Comparison of ENCODE assay signal across 29 cellular contexts in the genomic region with DNA sequence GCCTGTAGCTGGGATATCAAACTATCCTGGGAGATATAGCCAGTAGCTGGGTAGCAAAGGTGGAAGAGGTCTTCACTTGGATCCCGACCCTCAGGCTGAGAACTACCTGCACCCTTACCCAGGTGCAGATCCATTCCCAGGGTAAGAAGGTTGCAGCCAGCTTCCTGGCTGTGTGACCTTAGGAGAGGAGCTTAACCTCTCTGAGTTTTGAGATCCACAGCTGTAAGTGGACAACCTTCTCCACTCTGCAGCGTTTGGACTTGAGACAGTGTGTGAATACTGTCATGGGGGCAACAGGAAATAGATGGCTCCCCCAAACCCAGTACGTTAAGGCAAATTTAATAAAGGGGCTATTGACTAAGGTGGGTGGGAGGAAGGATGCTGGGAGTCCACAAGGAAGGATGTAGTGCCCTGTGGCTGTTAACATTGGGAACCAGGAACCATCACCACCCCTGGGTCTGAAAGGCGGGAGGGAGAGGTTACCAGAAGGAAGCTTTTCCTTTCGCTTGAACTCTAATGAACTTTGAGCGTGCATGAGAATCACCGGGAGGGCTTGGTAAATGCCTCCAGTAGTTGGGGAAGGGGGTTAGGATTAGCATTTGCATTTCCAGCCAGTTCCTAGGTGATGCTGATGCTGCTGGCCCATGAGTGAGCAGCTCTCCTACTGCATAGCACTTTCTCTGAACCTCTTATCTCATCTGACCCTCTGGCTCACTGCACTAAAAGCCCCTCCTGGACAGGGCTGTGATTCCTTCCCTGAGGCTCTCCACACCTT. TPM values are rescaled to one million over a fixed set of nuclear protein-coding genes. Genes with fewer than 3 reads are reported as not detected.
DNase-seq lines count a peak whose midpoint lies in the region; ATAC-seq and TF ChIP-seq lines count a peak whose summit lies in the region.
"Had no signal": no experiment of that assay in that cellular context is flagged by ENCODE, and none has a peak within 500 bp of the region (broad histone marks: within the 10 kb centered on the region; RNA-seq: fewer than 3 reads in every experiment).

No MANE protein-coding gene starts in this region.

- H3K27ac ChIP-seq in mesendoderm (ENCODE audit: low read depth, low read length): no peak overlapping the region
- H3K27ac ChIP-seq: RWPE1 had no signal

- no peak overlapping the region for H2BK5ac ChIP-seq in mesendoderm (ENCODE audit: low read length)

- H3K4me1 ChIP-seq in NT2/D1 (ENCODE audit: insufficient read depth, insufficient read length) (peaks cover 12% of the 10 kb centered on the region), mesendoderm (ENCODE audit: control insufficient read depth, low read depth, low read length) (peaks cover 2% of the 10 kb centered on the region)

- H3K4me1 Mint-ChIP-seq in stimulated activated naive CD8-positive, alpha-beta T cell treated with anti-CD3 and anti-CD28 coated beads, Interleukin-15, amount 100 ng/mL, for 72 hours: no peaks in the 10 kb centered on the region
- peaks cover 11% of the 10 kb centered on the region for H3K4me1 Mint-ChIP-seq in T-helper 17 cell

- no peak overlapping the region for H3K4me3 ChIP-seq in NT2/D1 (ENCODE audit: insufficient read length, low read depth)
- H3K4me3 ChIP-seq in mesendoderm (ENCODE audit: low read length): no peak overlapping the region
- H3K4me3 ChIP-seq in foreskin fibroblast (ENCODE audit: low read depth in 1 of 2, low read length in 2 of 2): no peak overlapping the region
- H3K4me3 ChIP-seq: GM12878 had no signal

- ATAC-seq in stimulated activated naive CD8-positive, alpha-beta T cell treated with anti-CD3 and anti-CD28 coated beads, Interleukin-15, amount 100 ng/mL, for 72 hours: no peak
- no peak for ATAC-seq in stimulated activated naive CD8-positive, alpha-beta T cell treated with anti-CD3 and anti-CD28 coated beads, Interleukin-15, Interleukin-2, amounts not matched to agents 100 U/mL and 50 U/mL, for 24 hours
- ATAC-seq in GM18519 (IDR thresholded peaks at IDR 0.05; ENCODE audit: low FRiP score, unreplicated experiment) (no peak), T-helper 17 cell (no peak)
- ATAC-seq: GM12878 had no signal

- H3K4me3 Mint-ChIP-seq in stimulated activated naive CD8-positive, alpha-beta T cell treated with anti-CD3 and anti-CD28 coated beads, Interleukin-15, amount 100 ng/mL, for 72 hours: no peak overlapping the region
- no peak overlapping the region for H3K4me3 Mint-ChIP-seq in T-helper 17 cell
- H3K4me3 Mint-ChIP-seq: CD4-positive, alpha-beta memory T cell had no signal

- H3K79me2 ChIP-seq in mesendoderm (ENCODE audit: control insufficient read depth, insufficient read depth, low read length): no peaks in the 10 kb centered on the region

- H3K27me3 ChIP-seq in NT2/D1 (ENCODE audit: insufficient read depth, insufficient read length) (no peaks in the 10 kb centered on the region), mesendoderm (ENCODE audit: insufficient read depth, low read length, poor library complexity) (no peaks in the 10 kb centered on the region)

- no peaks in the 10 kb centered on the region for H3K36me3 ChIP-seq in NT2/D1 (ENCODE audit: insufficient read depth, insufficient read length, low read length)
- H3K36me3 ChIP-seq in mesendoderm (ENCODE audit: control insufficient read depth, insufficient read depth, low read length): no peaks in the 10 kb centered on the region

- no peak overlapping the region for H3K23ac ChIP-seq in mesendoderm (ENCODE audit: low read length)

- no peak overlapping the region for H3K4ac ChIP-seq in mesendoderm (ENCODE audit: low read depth, low read length)

- no peaks in the 10 kb centered on the region for H3K79me1 ChIP-seq in mesendoderm (ENCODE audit: low read length)

- no peaks in the 10 kb centered on the region for H3K27me3 Mint-ChIP-seq in stimulated activated naive CD8-positive, alpha-beta T cell treated with anti-CD3 and anti-CD28 coated beads, Interleukin-15, amount 100 ng/mL, for 72 hours
- H3K27me3 Mint-ChIP-seq in T-helper 17 cell: peaks cover 7% of the 10 kb centered on the region
- H3K27me3 Mint-ChIP-seq: CD4-positive, alpha-beta memory T cell had no signal

- H3K36me3 Mint-ChIP-seq in T-helper 17 cell (ENCODE audit: low read depth): peaks cover 7% of the 10 kb centered on the region
- H3K36me3 Mint-ChIP-seq: CD4-positive, alpha-beta memory T cell had no signal

- no peak overlapping the region for H4K5ac ChIP-seq in mesendoderm (ENCODE audit: low read length)

- H3K9me3 ChIP-seq in NT2/D1 (ENCODE audit: insufficient read depth, low read length) (no peaks in the 10 kb centered on the region), T-helper 17 cell (ENCODE audit: control insufficient read depth, low read length, poor library complexity, severe bottlenecking) (no peaks in the 10 kb centered on the region)

- H3K9me3 Mint-ChIP-seq in stimulated activated naive CD8-positive, alpha-beta T cell treated with anti-CD3 and anti-CD28 coated beads, Interleukin-15, amount 100 ng/mL, for 72 hours: no peaks in the 10 kb centered on the region
- H3K9me3 Mint-ChIP-seq: CD4-positive, alpha-beta memory T cell had no signal

- DNase-seq in stimulated activated naive CD8-positive, alpha-beta T cell treated with anti-CD3 and anti-CD28 coated beads, Interleukin-15, amount 100 ng/mL, for 72 hours: no peak
- DNase-seq in stimulated activated naive CD8-positive, alpha-beta T cell treated with anti-CD3 and anti-CD28 coated beads, Interleukin-15, Interleukin-2, amounts not matched to agents 100 U/mL and 50 U/mL, for 24 hours: no peak
- DNase-seq in NT2/D1 (ENCODE audit: low read depth, low spot score) (peak; percentile 49), mesendoderm (peak; percentile 29), foreskin fibroblast (no peak), T-helper 17 cell (no peak)
- DNase-seq: C1 segment of cervical spinal cord; CD4-positive, alpha-beta memory T cell; COR-L47; GDM1; KBM-7; MV-4-11; NCI-H1105 treated with DMSO at 0.1 percent for 48 hours; NCI-H146; NCI-H1930; NCI-H2107; NCI-H524; NCI-H774; NK-92 treated with Interleukin-12 subunit alpha and Interleukin-12 subunit beta, amount 100 ng/mL, for 24 hours; SHP77 had no signal

- no peak overlapping the region for H3K4me2 ChIP-seq in mesendoderm (ENCODE audit: low read length)

- H3K9ac ChIP-seq in NT2/D1 (ENCODE audit: insufficient read length, low read depth) (peak overlapping the region; percentile 23), mesendoderm (ENCODE audit: low read length) (no peak overlapping the region)

- H4K8ac ChIP-seq in mesendoderm (ENCODE audit: low read depth, low read length): no peak overlapping the region

- no CpG with 5 or more reads among the region's 7 CpGs for WGBS in mesendoderm (ENCODE audit: extremely low coverage, insufficient coverage, low lambda C conversion rate)

- no peak overlapping the region for H3K56ac ChIP-seq in mesendoderm (ENCODE audit: low read length)

- H2AK5ac ChIP-seq in mesendoderm (ENCODE audit: low read length): no peak overlapping the region

- no peak for TF ChIP-seq CTCF in foreskin fibroblast (IDR thresholded peaks at IDR 0.05; ENCODE audit: low read depth, low read length)

- no peak overlapping the region for H2BK15ac ChIP-seq in mesendoderm (replicated peaks; ENCODE audit: low read depth)

- H3K18ac ChIP-seq in mesendoderm (ENCODE audit: low read length): no peak overlapping the region

- no peak overlapping the region for H2BK120ac ChIP-seq in mesendoderm (ENCODE audit: low read depth, low read length)

- H3K27ac Mint-ChIP-seq in stimulated activated naive CD8-positive, alpha-beta T cell treated with anti-CD3 and anti-CD28 coated beads, Interleukin-15, amount 100 ng/mL, for 72 hours: peak overlapping the region; percentile 60 to 69
- no peak overlapping the region for H3K27ac Mint-ChIP-seq in T-helper 17 cell

RNA-seq across cellular contexts. Expression of gene SGSM1, which starts 24.4 kb away (rescaled TPM):
- 1.3 TPM for polyA plus RNA-seq in mesendoderm (2013, experiment 1 of 2)
- 0.39 TPM for polyA plus RNA-seq in mesendoderm (2013, experiment 2 of 2)
- total RNA-seq in T-helper 17 cell: 1 to 10 TPM in 1 of 2 donors, under 1 TPM in 1; 0.70 to 3.0 TPM
- total RNA-seq: GM12878, HT1080, LHCN-M2 had no signal
- polyA plus RNA-seq: AG04450, GM12878 had no signal

RNA-seq across cellular contexts. Expression of gene PIWIL3, which starts 55.9 kb away (rescaled TPM):
- 0.15 TPM for polyA plus RNA-seq in mesendoderm (2013, experiment 1 of 2)
- polyA plus RNA-seq in mesendoderm (2013, experiment 2 of 2): 0.25 TPM
- total RNA-seq in T-helper 17 cell: not detected
- total RNA-seq: CD4-positive, alpha-beta memory T cell; H4; HT1080; LHCN-M2; MCF 10A; SK-MEL-5 had no signal
- polyA plus RNA-seq: CD4-positive, alpha-beta memory T cell; GM12878 had no signal

Comparison
In these comparisons a context has a peak if more than half of its experiments do, and no peak if none do; other contexts are left out.
1. DNase-seq: peak in NT2/D1 (single experiment) and mesendoderm (single experiment); none in stimulated activated naive CD8-positive, alpha-beta T cell treated with anti-CD3 and anti-CD28 coated beads, Interleukin-15, amount 100 ng/mL, for 72 hours (0 of 2), stimulated activated naive CD8-positive, alpha-beta T cell treated with anti-CD3 and anti-CD28 coated beads, Interleukin-15, Interleukin-2, amounts not matched to agents 100 U/mL and 50 U/mL, for 24 hours (single experiment), foreskin fibroblast (0 of 2) and T-helper 17 cell (0 of 3).